12 cellular contexts compared by ENCODE assay signal in the genomic region with DNA sequence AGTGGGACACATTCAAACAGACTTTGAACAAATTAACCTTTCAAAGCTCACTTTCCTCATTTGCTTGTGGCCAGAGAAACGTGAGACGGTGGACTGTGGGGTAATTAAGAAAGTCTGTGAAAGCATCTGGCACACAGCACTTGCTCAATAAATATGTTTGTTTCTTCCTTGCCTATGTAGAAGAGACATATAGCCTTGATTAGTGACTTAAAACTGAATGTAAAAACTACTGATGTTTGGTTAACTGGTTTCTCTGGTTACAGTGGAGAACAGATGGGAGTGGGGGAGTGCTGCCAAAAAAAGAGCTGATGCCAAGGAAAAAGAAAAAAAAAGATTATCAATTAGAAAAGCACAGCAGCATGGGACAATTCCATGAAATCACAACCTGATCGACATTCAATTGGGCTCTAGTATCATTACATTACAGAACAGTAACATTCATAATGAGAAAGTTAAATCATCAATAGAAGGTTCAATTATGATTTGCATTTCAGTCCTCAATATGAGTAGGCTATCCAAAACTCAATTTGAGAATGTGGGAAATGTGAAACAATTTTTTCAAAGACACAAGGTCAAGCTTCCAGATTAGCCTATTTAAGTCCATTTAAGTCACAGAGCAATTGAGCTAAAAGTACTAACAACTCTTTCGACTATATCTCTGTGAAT. TPM values are rescaled to one million over a fixed set of nuclear protein-coding genes. Genes with fewer than 3 reads are reported as not detected.
A peak's percentile ranks its signal among the peaks of the same experiment; 100 is the strongest.
DNase-seq lines count a peak whose midpoint lies in the region; ATAC-seq and TF ChIP-seq lines count a peak whose summit lies in the region.
"Had no signal": no experiment of that assay in that cellular context is flagged by ENCODE, and none has a peak within 500 bp of the region (broad histone marks: within the 10 kb centered on the region; RNA-seq: fewer than 3 reads in every experiment).

No MANE protein-coding gene starts in this region.

- H3K27ac ChIP-seq in ascending aorta = no peak overlapping the region

- peak; percentile 53 for DNase-seq in DMS 273 treated with DMSO at 0.1 percent for 48 hours (lab: John Stamatoyannopoulos, UW)
- DNase-seq in activated T-helper 2 cell treated with anti-CD3 and anti-CD28 coated beads, Interferon-gamma antibody, Interleukin-2, Interleukin-4, amounts not matched to agents 10 μg/mL and 5 μg/mL and 100 μg/mL, durations not matched to agents 14 hours and 24 hours and 36 hours (ENCODE audit: low spot score) = no peak
- no peak for DNase-seq in naive thymus-derived CD8-positive, alpha-beta T cell
- no peak for DNase-seq in globus pallidus (ENCODE audit: low spot score)
- no peak for DNase-seq in ascending aorta (ENCODE audit: low spot score in 2 of 2)
- DNase-seq in GM10266 (ENCODE audit: extremely low spot score) = no peak
- DNase-seq in GF-D8 (lab: John Stamatoyannopoulos, UW) = no peak
- DNase-seq: stimulated activated naive CD4-positive, alpha-beta T cell had no signal

- H3K4me1 Mint-ChIP-seq in activated T-helper 2 cell treated with anti-CD3 and anti-CD28 coated beads, Interferon-gamma antibody, Interleukin-2, Interleukin-4, amounts not matched to agents 10 μg/mL and 5 μg/mL and 100 μg/mL, durations not matched to agents 14 hours and 24 hours and 36 hours (ENCODE audit: low read depth) = peaks cover 44% of the 10 kb centered on the region
- H3K4me1 Mint-ChIP-seq in naive thymus-derived CD8-positive, alpha-beta T cell = peaks cover 35 to 76% (median 72%) of the 10 kb centered on the region in 4 donors

- peak; percentile 60 for ATAC-seq in HG02759 (IDR thresholded peaks at IDR 0.05; ENCODE audit: unreplicated experiment)
- no peak for ATAC-seq in naive thymus-derived CD8-positive, alpha-beta T cell
- ATAC-seq: HCT116, Right ventricle myocardium inferior had no signal

- no peaks in the 10 kb centered on the region for H3K27me3 ChIP-seq in ascending aorta
- H3K27me3 ChIP-seq: heart left ventricle had no signal

- peaks cover 0 to 28% of the 10 kb centered on the region in 2 donors for H3K4me1 ChIP-seq in ascending aorta

- H3K4me3 ChIP-seq in ascending aorta = no peak overlapping the region
- H3K4me3 ChIP-seq: heart left ventricle had no signal

- POLR2A ChIA-PET in naive thymus-derived CD8-positive, alpha-beta T cell (lab: Charles Lee) = no interaction called here

- H3K4me3 Mint-ChIP-seq in activated T-helper 2 cell treated with anti-CD3 and anti-CD28 coated beads, Interferon-gamma antibody, Interleukin-2, Interleukin-4, amounts not matched to agents 10 μg/mL and 5 μg/mL and 100 μg/mL, durations not matched to agents 14 hours and 24 hours and 36 hours (ENCODE audit: low read depth) = no peak overlapping the region
- H3K4me3 Mint-ChIP-seq in naive thymus-derived CD8-positive, alpha-beta T cell = peak overlapping the region in 9 of 10 donors; percentile 22 to 66 (median 51)

- peaks cover 12% of the 10 kb centered on the region for H3K9me3 Mint-ChIP-seq in activated T-helper 2 cell treated with anti-CD3 and anti-CD28 coated beads, Interferon-gamma antibody, Interleukin-2, Interleukin-4, amounts not matched to agents 10 μg/mL and 5 μg/mL and 100 μg/mL, durations not matched to agents 14 hours and 24 hours and 36 hours
- H3K9me3 Mint-ChIP-seq in naive thymus-derived CD8-positive, alpha-beta T cell = peaks cover 0 to 7% (median 4%) of the 10 kb centered on the region in 9 donors

- peak overlapping the region; percentile 5 for H3K27ac Mint-ChIP-seq in activated T-helper 2 cell treated with anti-CD3 and anti-CD28 coated beads, Interferon-gamma antibody, Interleukin-2, Interleukin-4, amounts not matched to agents 10 μg/mL and 5 μg/mL and 100 μg/mL, durations not matched to agents 14 hours and 24 hours and 36 hours
- H3K27ac Mint-ChIP-seq in naive thymus-derived CD8-positive, alpha-beta T cell = peak overlapping the region in 2 of 10 donors; percentile 8 to 17

- H3K36me3 ChIP-seq in ascending aorta = no peaks in the 10 kb centered on the region

- no peaks in the 10 kb centered on the region for H3K9me3 ChIP-seq in ascending aorta

- H3K36me3 Mint-ChIP-seq in activated T-helper 2 cell treated with anti-CD3 and anti-CD28 coated beads, Interferon-gamma antibody, Interleukin-2, Interleukin-4, amounts not matched to agents 10 μg/mL and 5 μg/mL and 100 μg/mL, durations not matched to agents 14 hours and 24 hours and 36 hours (ENCODE audit: low read depth) = peaks cover 30% of the 10 kb centered on the region
- H3K36me3 Mint-ChIP-seq in naive thymus-derived CD8-positive, alpha-beta T cell = peaks cover 7 to 32% (median 18%) of the 10 kb centered on the region in 3 donors

- intact Hi-C loops in activated T-helper 2 cell treated with anti-CD3 and anti-CD28 coated beads, Interferon-gamma antibody, Interleukin-2, Interleukin-4, amounts not matched to agents 10 μg/mL and 5 μg/mL and 100 μg/mL, durations not matched to agents 14 hours and 24 hours and 36 hours (cut with micrococcal nuclease) = loop anchor here (1.0 to 2.0 kb wide), 2 partner anchors 9 to 14 kb away; a partner anchor contains a TSS
- intact Hi-C loops in ascending aorta (cut with DNase I) = no loop called here

- no peaks in the 10 kb centered on the region for H3K27me3 Mint-ChIP-seq in activated T-helper 2 cell treated with anti-CD3 and anti-CD28 coated beads, Interferon-gamma antibody, Interleukin-2, Interleukin-4, amounts not matched to agents 10 μg/mL and 5 μg/mL and 100 μg/mL, durations not matched to agents 14 hours and 24 hours and 36 hours (ENCODE audit: low read depth)
- H3K27me3 Mint-ChIP-seq in naive thymus-derived CD8-positive, alpha-beta T cell = no peaks in the 10 kb centered on the region

- TF ChIP-seq CTCF in ascending aorta (IDR thresholded peaks at IDR 0.05) (no peak), GM10266 (IDR thresholded peaks at IDR 0.05; ENCODE audit: control insufficient read depth, insufficient read depth, low read depth, missing control alignments) (no peak)

RNA-seq across cellular contexts. Expression of a gene that starts 14.7 kb away (rescaled TPM):
- total RNA-seq in activated T-helper 2 cell treated with anti-CD3 and anti-CD28 coated beads, Interferon-gamma antibody, Interleukin-2, Interleukin-4, amounts not matched to agents 10 μg/mL and 5 μg/mL and 100 μg/mL, durations not matched to agents 14 hours and 24 hours and 36 hours = 79.6 and 89.8 TPM in 2 replicates
- total RNA-seq in naive thymus-derived CD8-positive, alpha-beta T cell = 10 to 100 TPM; 96.5 to 96.8 TPM
- 10 to 100 TPM; 20.0 to 57.0 (median 26.1) TPM for polyA plus RNA-seq in naive thymus-derived CD8-positive, alpha-beta T cell
- total RNA-seq in ascending aorta = 16.1 TPM
